Comparison of ENCODE assay signal across 24 cellular contexts in the genomic region with DNA sequence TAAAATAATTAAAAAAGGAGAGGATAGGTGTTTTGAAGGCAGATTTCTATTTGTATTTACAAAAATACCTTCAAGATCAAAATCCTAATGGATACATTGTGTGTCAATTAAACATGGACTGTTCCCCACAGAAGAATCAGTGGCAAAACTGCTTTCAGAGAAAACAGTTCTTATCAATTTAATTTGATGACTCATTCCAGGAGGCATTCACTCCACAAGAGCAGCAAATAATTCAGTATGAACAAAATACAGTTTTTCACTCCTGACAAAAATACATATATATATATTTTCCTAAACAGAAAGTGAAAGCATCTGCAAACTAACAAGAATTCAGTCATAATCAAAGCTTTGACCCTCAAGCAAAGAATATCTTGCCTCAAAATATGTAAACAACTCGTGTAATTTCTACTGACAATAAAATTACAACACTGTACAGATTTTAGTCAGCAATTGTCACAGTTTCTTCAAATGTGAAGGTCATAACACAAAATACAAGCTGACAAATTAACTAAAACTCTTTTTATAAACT.
A peak's percentile ranks its signal among the peaks of the same experiment; 100 is the strongest.
DNase-seq lines count a peak whose midpoint lies in the region; ATAC-seq, FAIRE-seq and TF ChIP-seq lines count a peak whose summit lies in the region.
"Had no signal": no experiment of that assay in that cellular context is flagged by ENCODE, and none has a peak within 500 bp of the region (broad histone marks: within the 10 kb centered on the region; RNA-seq: fewer than 3 reads in every experiment).

No MANE protein-coding gene starts in this region.

- H4K20me1 ChIP-seq in smooth muscle cell (ENCODE audit: low read depth), result no peaks in the 10 kb centered on the region

- no peak overlapping the region for H3K4me3 Mint-ChIP-seq in T-helper 17 cell
- H3K4me3 Mint-ChIP-seq: CD8-positive, alpha-beta T cell; nephron progenitor cell; stimulated activated effector memory CD8-positive, alpha-beta T cell treated with anti-CD3 and anti-CD28 coated beads, Interleukin-12 subunit alpha, Interleukin-12 subunit beta, amount 100 ng/mL, for 72 hours; WTC11 had no signal

- no peaks in the 10 kb centered on the region for H3K79me2 ChIP-seq in smooth muscle cell (ENCODE audit: low read depth)

- H3K4me3 ChIP-seq in smooth muscle cell, result no peak overlapping the region
- H3K4me3 ChIP-seq: gastroesophageal sphincter, sigmoid colon, SJSA1, suprapubic skin, vagina had no signal

- no peak overlapping the region for H2AFZ ChIP-seq in smooth muscle cell (ENCODE audit: low read depth)

- TF ChIP-seq CTCF in smooth muscle cell (IDR thresholded peaks at IDR 0.05; ENCODE audit: borderline replicate concordance, insufficient read depth, poor library complexity, severe bottlenecking), result no peak

- H3K9me3 ChIP-seq in smooth muscle cell (replicated peaks; ENCODE audit: low read depth) (no peaks in the 10 kb centered on the region), T-helper 17 cell (ENCODE audit: control insufficient read depth, low read length, poor library complexity, severe bottlenecking) (no peaks in the 10 kb centered on the region)
- H3K9me3 ChIP-seq: gastroesophageal sphincter, sigmoid colon, SJSA1, suprapubic skin, vagina had no signal

- peak; percentile 3 for DNase-seq in HTR-8/SVneo (ENCODE audit: insufficient read length, low spot score)
- peak; percentile 1 for DNase-seq in amniotic stem cell (lab: John Stamatoyannopoulos, UW)
- DNase-seq in fibroblast of peridontal ligament (ENCODE audit: extremely low read depth), result peak; percentile 12
- no peak for DNase-seq in smooth muscle cell (lab: John Stamatoyannopoulos, UW; ENCODE audit: unreplicated experiment)
- DNase-seq in NCI-H524 treated with DMSO at 0.1 percent for 48 hours (lab: John Stamatoyannopoulos, UW), result no peak
- no peak for DNase-seq in T-helper 17 cell
- no peak for DNase-seq in GM03348 (ENCODE audit: low spot score)
- DNase-seq: CD8-positive, alpha-beta T cell; DMS153; GOT3; NCI-H1105 treated with DMSO at 0.1 percent for 48 hours; NCI-H2107; NCI-H510A; nephron progenitor cell; NK-92 treated with Interleukin-12 subunit alpha and Interleukin-12 subunit beta, amount 100 ng/mL, for 24 hours; posterior cingulate gyrus; sigmoid colon had no signal

- H3F3A ChIP-seq in smooth muscle cell (ENCODE audit: low read depth), result no peaks in the 10 kb centered on the region

- ATAC-seq in T-helper 17 cell, result no peak
- ATAC-seq: CD8-positive, alpha-beta T cell; gastroesophageal sphincter; stimulated activated effector memory CD8-positive, alpha-beta T cell treated with anti-CD3 and anti-CD28 coated beads, Interleukin-12 subunit alpha, Interleukin-12 subunit beta, amount 100 ng/mL, for 72 hours; WTC11 had no signal

- no peak for FAIRE-seq in HTR-8/SVneo (lab: Jason Lieb, UNC)
- FAIRE-seq: keratinocyte had no signal

- 64% methylated on average over 1 of the region's 1 CpG for WGBS in smooth muscle cell (ENCODE audit: low lambda C conversion rate)

- H3K36me3 ChIP-seq in smooth muscle cell (ENCODE audit: low read depth), result no peaks in the 10 kb centered on the region
- H3K36me3 ChIP-seq: gastroesophageal sphincter, sigmoid colon, SJSA1, suprapubic skin, vagina had no signal

- no peaks in the 10 kb centered on the region for H3K27me3 ChIP-seq in smooth muscle cell (ENCODE audit: low read depth)
- H3K27me3 ChIP-seq: gastroesophageal sphincter, sigmoid colon, SJSA1, suprapubic skin, vagina had no signal

- peak overlapping the region; percentile 32 for H3K4me2 ChIP-seq in smooth muscle cell

- H3K4me1 Mint-ChIP-seq in T-helper 17 cell, result no peaks in the 10 kb centered on the region
- H3K4me1 Mint-ChIP-seq: nephron progenitor cell; stimulated activated effector memory CD8-positive, alpha-beta T cell treated with anti-CD3 and anti-CD28 coated beads, Interleukin-12 subunit alpha, Interleukin-12 subunit beta, amount 100 ng/mL, for 72 hours; WTC11 had no signal

- no peak overlapping the region for H3K27ac ChIP-seq in smooth muscle cell (ENCODE audit: low read depth)
- H3K27ac ChIP-seq: gastroesophageal sphincter, sigmoid colon, SJSA1, suprapubic skin, vagina had no signal

- H3K27ac Mint-ChIP-seq in T-helper 17 cell, result no peak overlapping the region
- H3K27ac Mint-ChIP-seq: CD8-positive, alpha-beta T cell; stimulated activated effector memory CD8-positive, alpha-beta T cell treated with anti-CD3 and anti-CD28 coated beads, Interleukin-12 subunit alpha, Interleukin-12 subunit beta, amount 100 ng/mL, for 72 hours; WTC11 had no signal

- no peaks in the 10 kb centered on the region for H3K27me3 Mint-ChIP-seq in T-helper 17 cell

- no peaks in the 10 kb centered on the region for H3K36me3 Mint-ChIP-seq in T-helper 17 cell (ENCODE audit: low read depth)
- H3K36me3 Mint-ChIP-seq: CD8-positive, alpha-beta T cell; stimulated activated effector memory CD8-positive, alpha-beta T cell treated with anti-CD3 and anti-CD28 coated beads, Interleukin-12 subunit alpha, Interleukin-12 subunit beta, amount 100 ng/mL, for 72 hours; WTC11 had no signal

- H3K4me1 ChIP-seq in smooth muscle cell (ENCODE audit: low read depth), result no peaks in the 10 kb centered on the region
- H3K4me1 ChIP-seq: gastroesophageal sphincter, sigmoid colon, SJSA1, suprapubic skin, vagina had no signal

- H3K9ac ChIP-seq in smooth muscle cell (ENCODE audit: low read depth), result no peak overlapping the region

Comparison
In these comparisons a context has a peak if more than half of its experiments do, and no peak if none do; other contexts are left out.
1. DNase-seq: peak in HTR-8/SVneo (single experiment), amniotic stem cell (single experiment) and fibroblast of peridontal ligament (single experiment); none in smooth muscle cell (single experiment), NCI-H524 treated with DMSO at 0.1 percent for 48 hours (single experiment), T-helper 17 cell (0 of 3) and GM03348 (single experiment).